ENCODE assay signal across 1 cellular context in the genomic region with DNA sequence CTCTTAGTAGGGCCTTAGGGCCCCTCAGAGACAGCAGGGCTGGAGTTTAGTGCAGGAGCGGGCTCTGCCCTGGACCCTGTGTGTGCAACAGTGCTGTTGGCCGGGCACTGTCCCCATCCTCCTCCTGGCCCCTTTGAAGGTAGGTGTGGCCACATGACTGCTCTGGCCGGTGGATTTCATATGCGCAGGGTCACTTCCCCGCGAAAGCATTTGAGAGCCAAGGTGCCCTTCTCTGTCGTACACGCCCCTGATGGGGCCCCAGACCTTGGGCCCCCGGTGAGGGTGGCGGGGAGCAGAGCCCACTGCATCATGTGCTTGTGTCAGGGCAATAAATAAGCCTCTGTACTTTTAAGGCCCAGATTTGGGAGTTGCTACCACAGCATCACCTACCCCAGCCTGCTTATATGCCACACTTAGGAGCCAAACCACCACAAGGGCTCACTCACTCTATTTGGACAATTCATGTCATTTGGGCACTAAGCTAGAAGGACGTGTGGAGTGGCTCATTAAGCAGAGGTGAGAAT.
TF ChIP-seq lines count a peak whose summit lies in the region.

No MANE protein-coding gene starts in this region.

TF ChIP-seq in H1, 55 proteins besides CTCF, POLR2A, EP300 and RAD21:
- no peak for TF ChIP-seq BRCA1 (IDR thresholded peaks at IDR 0.05; ENCODE audit: low read depth, low read length)
- 0 out of 4 replicates have a peak, but pooled peaks of 1 of the 2 experiments have one; percentile 30 for TF ChIP-seq SIN3A (conservative IDR thresholded peaks at IDR 0.05 in 1 of 2, IDR thresholded peaks at IDR 0.05 in 1 of 2; ENCODE audit: low read depth in 1 of 2, low read length in 2 of 2)
- no peak for TF ChIP-seq POU5F1 (IDR thresholded peaks at IDR 0.05; ENCODE audit: low read depth, low read length)
- no peak for TF ChIP-seq PHF8 (conservative IDR thresholded peaks at IDR 0.05; ENCODE audit: low read depth, low read length)
- no peak for TF ChIP-seq RNF2 (IDR thresholded peaks at IDR 0.05; ENCODE audit: borderline replicate concordance, low read depth, low read length, missing control alignments, poor library complexity, severe bottlenecking)
- TF ChIP-seq HDAC2 (IDR thresholded peaks at IDR 0.05; ENCODE audit: borderline replicate concordance in 1 of 2, low read depth in 2 of 2, low read length in 2 of 2): no peak
- TF ChIP-seq BCL11A (IDR thresholded peaks at IDR 0.05; ENCODE audit: low read depth in 2 of 2, low read length in 2 of 2): no peak
